1 cellular context compared by ENCODE assay signal in the genomic region with DNA sequence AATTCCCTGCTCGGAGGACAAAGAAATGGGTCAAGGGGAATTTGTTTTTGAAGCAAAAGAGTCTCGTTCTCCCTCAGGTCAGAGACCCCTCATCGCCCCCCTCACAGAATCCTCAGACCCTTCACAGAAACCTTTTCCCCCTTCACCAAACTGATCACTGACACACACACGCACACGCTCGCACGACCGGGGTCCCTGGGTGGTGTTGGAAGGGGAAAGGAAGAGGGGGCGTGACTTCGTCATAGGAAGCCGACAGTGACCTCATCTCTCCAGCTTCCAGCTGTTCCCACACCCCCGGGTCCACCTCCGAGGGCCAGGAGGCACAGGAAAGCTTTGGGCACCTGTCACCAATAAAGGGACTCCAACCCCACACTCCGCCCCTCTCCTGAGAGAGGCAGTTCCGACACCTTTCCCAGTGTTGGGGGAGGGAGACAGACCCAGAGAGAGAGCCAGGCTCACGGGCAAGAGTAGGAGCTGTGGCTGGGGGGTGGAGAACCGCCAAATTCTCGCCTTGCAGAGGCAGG.
TF ChIP-seq lines count a peak whose summit lies in the region.

No MANE protein-coding gene starts in this region.

TF ChIP-seq in HEK293, 187 proteins besides CTCF, POLR2A, EP300 and RAD21 (continued from another document):
- TF ChIP-seq, protein P1, sequence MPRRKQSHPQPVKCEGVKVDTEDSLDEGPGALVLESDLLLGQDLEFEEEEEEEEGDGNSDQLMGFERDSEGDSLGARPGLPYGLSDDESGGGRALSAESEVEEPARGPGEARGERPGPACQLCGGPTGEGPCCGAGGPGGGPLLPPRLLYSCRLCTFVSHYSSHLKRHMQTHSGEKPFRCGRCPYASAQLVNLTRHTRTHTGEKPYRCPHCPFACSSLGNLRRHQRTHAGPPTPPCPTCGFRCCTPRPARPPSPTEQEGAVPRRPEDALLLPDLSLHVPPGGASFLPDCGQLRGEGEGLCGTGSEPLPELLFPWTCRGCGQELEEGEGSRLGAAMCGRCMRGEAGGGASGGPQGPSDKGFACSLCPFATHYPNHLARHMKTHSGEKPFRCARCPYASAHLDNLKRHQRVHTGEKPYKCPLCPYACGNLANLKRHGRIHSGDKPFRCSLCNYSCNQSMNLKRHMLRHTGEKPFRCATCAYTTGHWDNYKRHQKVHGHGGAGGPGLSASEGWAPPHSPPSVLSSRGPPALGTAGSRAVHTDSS (tag by site-specific recombination; IDR thresholded peaks at IDR 0.05): no peak
- TF ChIP-seq ZFHX2 (tag by site-specific recombination; conservative IDR thresholded peaks at IDR 0.05) (peak; percentile 92), ZNF391 (tag by site-specific recombination; IDR thresholded peaks at IDR 0.05; ENCODE audit: borderline replicate concordance, low read depth) (no peak), ZBTB8A (tag by site-specific recombination; IDR thresholded peaks at IDR 0.05) (no peak), KLF9 (tag by site-specific recombination; IDR thresholded peaks at IDR 0.05; ENCODE audit: low read depth) (peak; percentile 94), SP2 (tag by site-specific recombination; IDR thresholded peaks at IDR 0.05) (peak; percentile 62), ZNF670 (tag by site-specific recombination; IDR thresholded peaks at IDR 0.05; ENCODE audit: low read depth) (no peak), ZNF404 (tag by site-specific recombination; IDR thresholded peaks at IDR 0.05) (no peak), ZNF571 (tag by site-specific recombination; IDR thresholded peaks at IDR 0.05) (no peak), ZBTB48 (tag by site-specific recombination; IDR thresholded peaks at IDR 0.05) (peak; percentile 51; the same call in 1 of the 2 replicates), ZNF623 (tag by site-specific recombination; IDR thresholded peaks at IDR 0.05) (peak; percentile 7; the same call in 1 of the 2 replicates), ZNF660 (tag by site-specific recombination; IDR thresholded peaks at IDR 0.05) (no peak)
- TF ChIP-seq, protein P2, sequence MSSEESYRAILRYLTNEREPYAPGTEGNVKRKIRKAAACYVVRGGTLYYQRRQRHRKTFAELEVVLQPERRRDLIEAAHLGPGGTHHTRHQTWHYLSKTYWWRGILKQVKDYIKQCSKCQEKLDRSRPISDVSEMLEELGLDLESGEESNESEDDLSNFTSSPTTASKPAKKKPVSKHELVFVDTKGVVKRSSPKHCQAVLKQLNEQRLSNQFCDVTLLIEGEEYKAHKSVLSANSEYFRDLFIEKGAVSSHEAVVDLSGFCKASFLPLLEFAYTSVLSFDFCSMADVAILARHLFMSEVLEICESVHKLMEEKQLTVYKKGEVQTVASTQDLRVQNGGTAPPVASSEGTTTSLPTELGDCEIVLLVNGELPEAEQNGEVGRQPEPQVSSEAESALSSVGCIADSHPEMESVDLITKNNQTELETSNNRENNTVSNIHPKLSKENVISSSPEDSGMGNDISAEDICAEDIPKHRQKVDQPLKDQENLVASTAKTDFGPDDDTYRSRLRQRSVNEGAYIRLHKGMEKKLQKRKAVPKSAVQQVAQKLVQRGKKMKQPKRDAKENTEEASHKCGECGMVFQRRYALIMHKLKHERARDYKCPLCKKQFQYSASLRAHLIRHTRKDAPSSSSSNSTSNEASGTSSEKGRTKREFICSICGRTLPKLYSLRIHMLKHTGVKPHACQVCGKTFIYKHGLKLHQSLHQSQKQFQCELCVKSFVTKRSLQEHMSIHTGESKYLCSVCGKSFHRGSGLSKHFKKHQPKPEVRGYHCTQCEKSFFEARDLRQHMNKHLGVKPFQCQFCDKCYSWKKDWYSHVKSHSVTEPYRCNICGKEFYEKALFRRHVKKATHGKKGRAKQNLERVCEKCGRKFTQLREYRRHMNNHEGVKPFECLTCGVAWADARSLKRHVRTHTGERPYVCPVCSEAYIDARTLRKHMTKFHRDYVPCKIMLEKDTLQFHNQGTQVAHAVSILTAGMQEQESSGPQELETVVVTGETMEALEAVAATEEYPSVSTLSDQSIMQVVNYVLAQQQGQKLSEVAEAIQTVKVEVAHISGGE (tag by site-specific recombination; conservative IDR thresholded peaks at IDR 0.05; ENCODE audit: low read depth): no peak
- TF ChIP-seq, protein P3, sequence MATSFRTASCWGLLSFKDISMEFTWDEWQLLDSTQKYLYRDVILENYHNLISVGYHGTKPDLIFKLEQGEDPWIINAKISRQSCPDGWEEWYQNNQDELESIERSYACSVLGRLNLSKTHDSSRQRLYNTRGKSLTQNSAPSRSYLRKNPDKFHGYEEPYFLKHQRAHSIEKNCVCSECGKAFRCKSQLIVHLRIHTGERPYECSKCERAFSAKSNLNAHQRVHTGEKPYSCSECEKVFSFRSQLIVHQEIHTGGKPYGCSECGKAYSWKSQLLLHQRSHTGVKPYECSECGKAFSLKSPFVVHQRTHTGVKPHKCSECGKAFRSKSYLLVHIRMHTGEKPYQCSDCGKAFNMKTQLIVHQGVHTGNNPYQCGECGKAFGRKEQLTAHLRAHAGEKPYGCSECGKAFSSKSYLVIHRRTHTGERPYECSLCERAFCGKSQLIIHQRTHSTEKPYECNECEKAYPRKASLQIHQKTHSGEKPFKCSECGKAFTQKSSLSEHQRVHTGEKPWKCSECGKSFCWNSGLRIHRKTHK (tag by site-specific recombination; IDR thresholded peaks at IDR 0.05): no peak
- TF ChIP-seq, protein P4, sequence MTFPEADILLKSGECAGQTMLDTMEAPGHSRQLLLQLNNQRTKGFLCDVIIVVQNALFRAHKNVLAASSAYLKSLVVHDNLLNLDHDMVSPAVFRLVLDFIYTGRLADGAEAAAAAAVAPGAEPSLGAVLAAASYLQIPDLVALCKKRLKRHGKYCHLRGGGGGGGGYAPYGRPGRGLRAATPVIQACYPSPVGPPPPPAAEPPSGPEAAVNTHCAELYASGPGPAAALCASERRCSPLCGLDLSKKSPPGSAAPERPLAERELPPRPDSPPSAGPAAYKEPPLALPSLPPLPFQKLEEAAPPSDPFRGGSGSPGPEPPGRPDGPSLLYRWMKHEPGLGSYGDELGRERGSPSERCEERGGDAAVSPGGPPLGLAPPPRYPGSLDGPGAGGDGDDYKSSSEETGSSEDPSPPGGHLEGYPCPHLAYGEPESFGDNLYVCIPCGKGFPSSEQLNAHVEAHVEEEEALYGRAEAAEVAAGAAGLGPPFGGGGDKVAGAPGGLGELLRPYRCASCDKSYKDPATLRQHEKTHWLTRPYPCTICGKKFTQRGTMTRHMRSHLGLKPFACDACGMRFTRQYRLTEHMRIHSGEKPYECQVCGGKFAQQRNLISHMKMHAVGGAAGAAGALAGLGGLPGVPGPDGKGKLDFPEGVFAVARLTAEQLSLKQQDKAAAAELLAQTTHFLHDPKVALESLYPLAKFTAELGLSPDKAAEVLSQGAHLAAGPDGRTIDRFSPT (tag by site-specific recombination; IDR thresholded peaks at IDR 0.05): peak; percentile 82
- TF ChIP-seq, protein P5, sequence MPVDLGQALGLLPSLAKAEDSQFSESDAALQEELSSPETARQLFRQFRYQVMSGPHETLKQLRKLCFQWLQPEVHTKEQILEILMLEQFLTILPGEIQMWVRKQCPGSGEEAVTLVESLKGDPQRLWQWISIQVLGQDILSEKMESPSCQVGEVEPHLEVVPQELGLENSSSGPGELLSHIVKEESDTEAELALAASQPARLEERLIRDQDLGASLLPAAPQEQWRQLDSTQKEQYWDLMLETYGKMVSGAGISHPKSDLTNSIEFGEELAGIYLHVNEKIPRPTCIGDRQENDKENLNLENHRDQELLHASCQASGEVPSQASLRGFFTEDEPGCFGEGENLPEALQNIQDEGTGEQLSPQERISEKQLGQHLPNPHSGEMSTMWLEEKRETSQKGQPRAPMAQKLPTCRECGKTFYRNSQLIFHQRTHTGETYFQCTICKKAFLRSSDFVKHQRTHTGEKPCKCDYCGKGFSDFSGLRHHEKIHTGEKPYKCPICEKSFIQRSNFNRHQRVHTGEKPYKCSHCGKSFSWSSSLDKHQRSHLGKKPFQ (tag by site-specific recombination; IDR thresholded peaks at IDR 0.05): no peak
- TF ChIP-seq, protein P6, sequence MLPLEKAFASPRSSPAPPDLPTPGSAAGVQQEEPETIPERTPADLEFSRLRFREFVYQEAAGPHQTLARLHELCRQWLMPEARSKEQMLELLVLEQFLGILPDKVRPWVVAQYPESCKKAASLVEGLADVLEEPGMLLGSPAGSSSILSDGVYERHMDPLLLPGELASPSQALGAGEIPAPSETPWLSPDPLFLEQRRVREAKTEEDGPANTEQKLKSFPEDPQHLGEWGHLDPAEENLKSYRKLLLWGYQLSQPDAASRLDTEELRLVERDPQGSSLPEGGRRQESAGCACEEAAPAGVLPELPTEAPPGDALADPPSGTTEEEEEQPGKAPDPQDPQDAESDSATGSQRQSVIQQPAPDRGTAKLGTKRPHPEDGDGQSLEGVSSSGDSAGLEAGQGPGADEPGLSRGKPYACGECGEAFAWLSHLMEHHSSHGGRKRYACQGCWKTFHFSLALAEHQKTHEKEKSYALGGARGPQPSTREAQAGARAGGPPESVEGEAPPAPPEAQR (tag by site-specific recombination; IDR thresholded peaks at IDR 0.05): no peak
TF ChIP-seq in HEK293: peak in this region for 34.
